In the genomic region with DNA sequence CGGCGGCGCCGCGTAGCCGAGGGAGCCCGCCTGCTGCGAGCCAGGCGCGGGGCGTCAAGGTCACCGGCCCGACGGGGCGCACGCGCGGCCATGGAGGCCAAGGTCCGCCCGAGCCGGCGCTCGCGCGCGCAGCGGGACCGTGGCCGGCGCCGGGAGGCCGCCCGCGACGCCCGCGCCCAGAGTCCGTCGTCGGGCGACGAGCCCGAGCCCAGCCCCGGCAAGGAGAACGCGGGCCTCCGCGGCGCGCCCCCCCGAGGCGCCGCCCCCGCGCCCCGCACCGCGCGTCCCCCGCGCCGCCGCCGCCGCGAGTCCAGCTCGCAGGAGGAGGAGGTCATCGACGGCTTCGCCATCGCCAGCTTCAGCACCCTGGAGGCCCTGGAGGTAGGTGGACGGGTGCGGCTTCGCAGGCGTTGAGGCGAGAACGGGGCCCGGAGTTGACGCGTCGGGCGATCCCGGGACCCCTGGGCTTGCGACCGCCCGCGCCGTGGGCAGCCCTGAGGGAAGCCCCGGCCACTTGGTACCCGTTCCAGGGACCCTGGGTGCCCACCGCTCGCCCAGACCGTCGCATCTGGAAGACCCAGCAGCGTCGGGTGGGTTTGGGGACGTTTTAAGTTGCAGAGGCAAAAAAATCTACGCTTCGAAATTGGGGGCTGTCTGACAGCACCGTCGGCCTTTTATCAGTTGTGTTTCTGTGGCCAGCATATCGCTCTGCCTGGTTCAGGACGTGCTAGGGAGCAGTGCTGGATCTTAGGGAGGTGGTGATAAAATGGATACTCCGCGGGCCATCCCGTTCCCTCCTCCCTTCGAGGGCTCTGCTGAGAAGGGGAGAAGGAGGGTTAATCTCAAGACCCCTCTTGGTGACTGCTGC, we compare ENCODE assay signal across 8 cellular contexts. TPM values are rescaled to one million over a fixed set of nuclear protein-coding genes. Genes with fewer than 3 reads are reported as not detected.
A peak's percentile ranks its signal among the peaks of the same experiment; 100 is the strongest.
DNase-seq lines count a peak whose midpoint lies in the region; ATAC-seq, FAIRE-seq and TF ChIP-seq lines count a peak whose summit lies in the region.

No MANE protein-coding gene starts in this region.

- no peaks in the 10 kb centered on the region for H3K9me3 Mint-ChIP-seq in naive thymus-derived CD4-positive, alpha-beta T cell

- FAIRE-seq in GM12892 (lab: Jason Lieb, UNC): peak; percentile 14

- peaks cover 48 to 79% (median 70%) of the 10 kb centered on the region in 7 donors for H3K4me1 Mint-ChIP-seq in naive thymus-derived CD4-positive, alpha-beta T cell

- H3K4me1 ChIP-seq in ectodermal cell (ENCODE audit: control insufficient read depth, insufficient read depth, low read length): peaks cover 6% of the 10 kb centered on the region
- H3K4me1 ChIP-seq in naive thymus-derived CD4-positive, alpha-beta T cell (ENCODE audit: control insufficient read depth in 2 of 2, insufficient read depth in 2 of 2, low read length in 2 of 2): peaks cover 49 to 62% of the 10 kb centered on the region in 2 donors

- POLR2A ChIA-PET in naive thymus-derived CD4-positive, alpha-beta T cell (lab: Charles Lee): interaction anchor here (0.6 to 1.5 kb wide), 3 partner anchors 44 to 61 kb away, joined by 3 to 4 read pairs (median 3); no protein-coding TSS in a partner anchor

- ATAC-seq in naive thymus-derived CD4-positive, alpha-beta T cell: no peak
- ATAC-seq in GM21619 (IDR thresholded peaks at IDR 0.05; ENCODE audit: unreplicated experiment): no peak
- ATAC-seq in GM18511 (IDR thresholded peaks at IDR 0.05; ENCODE audit: unreplicated experiment): no peak
- ATAC-seq in HG02840 (IDR thresholded peaks at IDR 0.05; ENCODE audit: low FRiP score, unreplicated experiment): no peak

- peaks cover 0 to 9% (median 4%) of the 10 kb centered on the region in 5 donors for H3K36me3 Mint-ChIP-seq in naive thymus-derived CD4-positive, alpha-beta T cell

- CTCF ChIA-PET in naive thymus-derived CD4-positive, alpha-beta T cell (lab: Charles Lee): no interaction called here

- 5 to 6% methylated on average over 107 of the region's 107 CpGs for WGBS in ectodermal cell, 2 experiments

- H3K27me3 Mint-ChIP-seq in naive thymus-derived CD4-positive, alpha-beta T cell: no peaks in the 10 kb centered on the region

- no peaks in the 10 kb centered on the region for H3K36me3 ChIP-seq in ectodermal cell (ENCODE audit: control insufficient read depth, insufficient read depth, low read length)
- peaks cover 0 to 8% (median 0%) of the 10 kb centered on the region in 3 experiments for H3K36me3 ChIP-seq in naive thymus-derived CD4-positive, alpha-beta T cell (ENCODE audit: control insufficient read depth in 2 of 3, insufficient read depth in 3 of 3, low read length in 3 of 3)

- no peak; the same call in 1 of the 2 replicates for TF ChIP-seq POLR2A in GM12892 (IDR thresholded peaks at IDR 0.05; ENCODE audit: low read depth, low read length)

- intact Hi-C loops in naive thymus-derived CD4-positive, alpha-beta T cell (cut with micrococcal nuclease): loop anchor here in 1 of 2 donors (1.0 to 2.0 kb wide), 2 partner anchors 16 to 302 kb away; no protein-coding TSS in a partner anchor

- H3K27ac ChIP-seq in 22Rv1: peak overlapping the region; percentile 81
- no peak overlapping the region for H3K27ac ChIP-seq in ectodermal cell (ENCODE audit: insufficient read depth, low read depth, low read length, poor library complexity, severe bottlenecking)
- peak overlapping the region; percentile 76 for H3K27ac ChIP-seq in naive thymus-derived CD4-positive, alpha-beta T cell (ENCODE audit: low read depth, low read length)

- no peak for TF ChIP-seq CTCF in 22Rv1 (IDR thresholded peaks at IDR 0.05)

- peak overlapping the region; percentile 77 to 95 (median 89) for H3K27ac Mint-ChIP-seq in naive thymus-derived CD4-positive, alpha-beta T cell

- DNase-seq in GM12892 (ENCODE audit: insufficient read length) (no peak), NCI-H128 (lab: John Stamatoyannopoulos, UW; ENCODE audit: unreplicated experiment) (peak; percentile 9)
- DNase-seq in naive thymus-derived CD4-positive, alpha-beta T cell: peak in 2 of 9 donors; percentile 36 to 46

- H3K27me3 ChIP-seq in ectodermal cell (ENCODE audit: control insufficient read depth, insufficient read depth, low read length, poor library complexity, severe bottlenecking): peaks cover 48% of the 10 kb centered on the region
- H3K27me3 ChIP-seq in naive thymus-derived CD4-positive, alpha-beta T cell (ENCODE audit: control insufficient read depth in 2 of 2, insufficient read depth in 2 of 2, low read length in 2 of 2): no peaks in the 10 kb centered on the region

- peak overlapping the region; percentile 44 for H3K4me3 ChIP-seq in ectodermal cell (ENCODE audit: insufficient read depth, low read depth, low read length)
- H3K4me3 ChIP-seq in naive thymus-derived CD4-positive, alpha-beta T cell (ENCODE audit: low read length): peak overlapping the region; percentile 77

- no peaks in the 10 kb centered on the region for H3K9me3 ChIP-seq in ectodermal cell (ENCODE audit: control insufficient read depth, low read length)
- H3K9me3 ChIP-seq in naive thymus-derived CD4-positive, alpha-beta T cell (ENCODE audit: control insufficient read depth in 2 of 3, low read length in 3 of 3): no peaks in the 10 kb centered on the region

- H3K4me3 Mint-ChIP-seq in naive thymus-derived CD4-positive, alpha-beta T cell: peak overlapping the region; percentile 74 to 93 (median 89)

RNA-seq across cellular contexts. Expression of a gene that starts 0.8 kb away (rescaled TPM):
- 3.1 TPM for polyA plus RNA-seq in GM12892 (2012; ENCODE audit: missing spikeins)
- polyA plus RNA-seq in ectodermal cell (2013, experiment 1 of 4): 45.7 TPM
- polyA plus RNA-seq in ectodermal cell (2013, experiment 2 of 4): 71.0 TPM
- 56.4 TPM for polyA plus RNA-seq in ectodermal cell (2013, experiment 3 of 4)
- polyA plus RNA-seq in ectodermal cell (2013, experiment 4 of 4): 49.2 TPM
- total RNA-seq in naive thymus-derived CD4-positive, alpha-beta T cell: 100 to 1,000 TPM in 2 of 5 experiments, 10 to 100 TPM in 3; 56.3 to 105 (median 93.0) TPM
- under 1 TPM; 0.77 to 0.92 TPM for polyA plus RNA-seq in naive thymus-derived CD4-positive, alpha-beta T cell
